In genomic region chr11:77027275-77027674, GRCh38 we compare ENCODE assay signal across 19 cellular contexts. TPM values are rescaled to one million over a fixed set of nuclear protein-coding genes. Genes with fewer than 3 reads are reported as not detected.
A peak's percentile ranks its signal among the peaks of the same experiment; 100 is the strongest.
DNase-seq lines count a peak whose midpoint lies in the region; ATAC-seq and TF ChIP-seq lines count a peak whose summit lies in the region.
"Had no signal": no experiment of that assay in that cellular context is flagged by ENCODE, and none has a peak within 500 bp of the region (broad histone marks: within the 10 kb centered on the region; RNA-seq: fewer than 3 reads in every experiment).

No MANE protein-coding gene starts in this region.

- intact Hi-C loops in stomach (cut with DNase I; ENCODE audit: low total_unique reads) = no loop called here

- TF ChIP-seq CTCF in stomach (IDR thresholded peaks at IDR 0.05) (no peak), mesothelial cell of epicardium (IDR thresholded peaks at IDR 0.05; ENCODE audit: unreplicated experiment) (no peak), osteocyte (IDR thresholded peaks at IDR 0.05) (no peak)

- H3K4me3 ChIP-seq in stomach = no peak overlapping the region
- H3K4me3 ChIP-seq: adrenal gland, tibial nerve had no signal

- peak; percentile 62 for ATAC-seq in esophagus mucosa

- H3K4me3 Mint-ChIP-seq in mesothelial cell of epicardium (no peak overlapping the region), osteocyte (ENCODE audit: unreplicated experiment) (no peak overlapping the region)
- H3K4me3 Mint-ChIP-seq: HFFc6 had no signal

- H3K36me3 Mint-ChIP-seq in mesothelial cell of epicardium = no peaks in the 10 kb centered on the region
- no peaks in the 10 kb centered on the region for H3K36me3 Mint-ChIP-seq in osteocyte (ENCODE audit: unreplicated experiment)

- TF ChIP-seq EP300 in stomach (IDR thresholded peaks at IDR 0.05) = no peak

- peaks cover 0 to 18% (median 7%) of the 10 kb centered on the region in 3 donors for H3K27me3 ChIP-seq in stomach

- H3K27ac ChIP-seq in stomach = peak overlapping the region in 4 of 5 donors; percentile 3 to 75 (median 51)
- H3K27ac ChIP-seq: adrenal gland, tibial nerve had no signal

- peaks cover 0 to 5% (median 0%) of the 10 kb centered on the region in 4 donors for H3K4me1 ChIP-seq in stomach
- H3K4me1 ChIP-seq: adrenal gland, tibial nerve had no signal

- H3K9me3 Mint-ChIP-seq in mesothelial cell of epicardium (no peaks in the 10 kb centered on the region), osteocyte (ENCODE audit: unreplicated experiment) (no peaks in the 10 kb centered on the region)
- H3K9me3 Mint-ChIP-seq: HFFc6 had no signal

- DNase-seq in DMS79 treated with DMSO at 0.1 percent for 48 hours (lab: John Stamatoyannopoulos, UW) (peak; percentile 4), DMS79 (lab: John Stamatoyannopoulos, UW) (no peak), NCI-H69 (lab: John Stamatoyannopoulos, UW) (peak; percentile 96), stomach (no peak), SW480 (ENCODE audit: low spot score) (no peak), mesothelial cell of epicardium (ENCODE audit: low spot score in 2 of 2, unreplicated experiment in 2 of 2) (no peak), osteocyte (ENCODE audit: extremely low spot score, unreplicated experiment) (no peak)
- DNase-seq: 8988T; activated CD4-positive, alpha-beta T cell treated with anti-CD3 and anti-CD28 coated beads for 1 hour; adrenal gland; head of caudate nucleus; HFFc6; NCI-H1436; SIG-M5; stimulated activated naive CD4-positive, alpha-beta T cell had no signal

- H3K4me1 Mint-ChIP-seq in mesothelial cell of epicardium = no peaks in the 10 kb centered on the region
- no peaks in the 10 kb centered on the region for H3K4me1 Mint-ChIP-seq in osteocyte (ENCODE audit: unreplicated experiment)

- TF ChIP-seq POLR2A in stomach (IDR thresholded peaks at IDR 0.05) = no peak

- H3K27me3 Mint-ChIP-seq in mesothelial cell of epicardium (ENCODE audit: low read depth) (peaks cover 28% of the 10 kb centered on the region), osteocyte (ENCODE audit: unreplicated experiment) (peaks cover 27% of the 10 kb centered on the region)

- no peaks in the 10 kb centered on the region for H3K36me3 ChIP-seq in stomach
- H3K36me3 ChIP-seq: adrenal gland, tibial nerve had no signal

- H3K27ac Mint-ChIP-seq in mesothelial cell of epicardium = no peak overlapping the region
- no peak overlapping the region for H3K27ac Mint-ChIP-seq in osteocyte (ENCODE audit: unreplicated experiment)
- H3K27ac Mint-ChIP-seq: HFFc6 had no signal

- WGBS in stomach, 5 donors = 67 to 92% (median 84%) methylated on average over 1 of the region's 1 CpG

- H3K9me3 ChIP-seq in stomach = no peaks in the 10 kb centered on the region
- H3K9me3 ChIP-seq: adrenal gland, tibial nerve had no signal

RNA-seq across cellular contexts. Expression of gene B3GNT6, which starts 6.9 kb away (rescaled TPM):
- 2.3 TPM for total RNA-seq in esophagus mucosa
- 100 to 1,000 TPM in 1 of 5 donors, 10 to 100 TPM in 4; 14.5 to 164 (median 61.3) TPM for total RNA-seq in stomach
- 1 to 10 TPM in 2 of 3 donors, under 1 TPM in 1; 0.55 to 5.3 (median 3.1) TPM for polyA plus RNA-seq in stomach
- total RNA-seq in mesothelial cell of epicardium = not detected in 3 replicates
- not detected in 2 replicates for total RNA-seq in osteocyte
- total RNA-seq: adrenal gland, HFFc6, lung microvascular endothelial cell, tibial nerve had no signal
- polyA plus RNA-seq: adrenal gland, neural cell had no signal

RNA-seq across cellular contexts. Expression of gene CAPN5, which starts 39.5 kb away (rescaled TPM):
- 30.4 TPM for total RNA-seq in esophagus mucosa
- 100 to 1,000 TPM in 2 of 5 donors, 10 to 100 TPM in 3; 36.4 to 110 (median 86.2) TPM for total RNA-seq in stomach
- 10 to 100 TPM; 10.0 to 53.0 (median 21.7) TPM for polyA plus RNA-seq in stomach
- total RNA-seq in mesothelial cell of epicardium = 16.1 to 18.3 TPM (median 16.5 TPM) in 3 replicates
- 12.8 TPM in 2 replicates for total RNA-seq in osteocyte

Comparison
In these comparisons a context has a peak if more than half of its experiments do, and no peak if none do; other contexts are left out.
1. DNase-seq: peak in DMS79 treated with DMSO at 0.1 percent for 48 hours (single experiment) and NCI-H69 (single experiment); none in DMS79 (single experiment), stomach (single experiment), SW480 (single experiment), mesothelial cell of epicardium (0 of 2) and osteocyte (single experiment).